8 cellular contexts compared by ENCODE assay signal in genomic region chr11:45665933-45666647, GRCh38. TPM values are rescaled to one million over a fixed set of nuclear protein-coding genes. Genes with fewer than 3 reads are reported as not detected.
DNase-seq lines count a peak whose midpoint lies in the region; ATAC-seq and TF ChIP-seq lines count a peak whose summit lies in the region.

No MANE protein-coding gene starts in this region.

- H3K27ac Mint-ChIP-seq in T-helper 17 cell = no peak overlapping the region

- intact Hi-C loops in left cardiac atrium (cut with DNase I) = loop anchor here in 1 of 2 donors (2.0 kb wide), 1 partner anchor 105 kb away; no protein-coding TSS in a partner anchor

- H2AFZ ChIP-seq in DND-41 (ENCODE audit: low read depth, low read length) = no peak overlapping the region

- peaks cover 2% of the 10 kb centered on the region for H3K36me3 Mint-ChIP-seq in T-helper 17 cell (ENCODE audit: low read depth)

- H3K9me3 ChIP-seq in DND-41 (ENCODE audit: insufficient read depth, low read length, severe bottlenecking) = no peaks in the 10 kb centered on the region
- H3K9me3 ChIP-seq in T-helper 17 cell (ENCODE audit: control insufficient read depth, low read length, poor library complexity, severe bottlenecking) = no peaks in the 10 kb centered on the region

- H3K4me3 ChIP-seq in DND-41 (ENCODE audit: low read depth in 1 of 2, low read length in 2 of 2) = peak overlapping the region in 1 of 2 experiments; percentile 23; a peak in 2 of 4 replicates

- no peak overlapping the region; the same call in 1 of the 2 replicates for H3K9ac ChIP-seq in DND-41 (ENCODE audit: low read depth, low read length)

- peaks cover 3% of the 10 kb centered on the region; the same call in 1 of the 2 replicates for H3K36me3 ChIP-seq in DND-41 (ENCODE audit: insufficient read depth, low read length)

- peaks cover 40% of the 10 kb centered on the region for H3K4me1 ChIP-seq in DND-41 (ENCODE audit: insufficient read depth, low read length)

- H3K4me2 ChIP-seq in DND-41 (ENCODE audit: insufficient read depth, low read length) = peak overlapping the region; percentile 87; the same call in 1 of the 2 replicates

- peaks cover 37% of the 10 kb centered on the region for H4K20me1 ChIP-seq in DND-41 (ENCODE audit: insufficient read depth, low read length)

- H3K27ac ChIP-seq in DND-41 (ENCODE audit: low read length) = no peak overlapping the region

- H3K4me3 Mint-ChIP-seq in T-helper 17 cell = peak overlapping the region; percentile 89

- peaks cover 37% of the 10 kb centered on the region for H3K27me3 ChIP-seq in DND-41 (ENCODE audit: insufficient read depth, low read length, poor library complexity)

- peak; percentile 19 for DNase-seq in DND-41
- DNase-seq in T-helper 17 cell = no peak
- DNase-seq in left cardiac atrium = no peak
- DNase-seq in retina = peak; percentile 70
- DNase-seq in ACHN = no peak
- no peak for DNase-seq in COR-L47 (lab: John Stamatoyannopoulos, UW)

- ATAC-seq in DND-41 (ENCODE audit: insufficient read depth, low read depth) (peak; percentile 18), T-helper 17 cell (no peak), left cardiac atrium (peak; percentile 32 to 51), GM19463 (IDR thresholded peaks at IDR 0.05; ENCODE audit: unreplicated experiment) (no peak), GM21619 (IDR thresholded peaks at IDR 0.05; ENCODE audit: unreplicated experiment) (no peak)

- H3K4me1 Mint-ChIP-seq in T-helper 17 cell = peaks cover 2% of the 10 kb centered on the region

- H3K27me3 Mint-ChIP-seq in T-helper 17 cell = peaks cover 59% of the 10 kb centered on the region

- peaks cover 39% of the 10 kb centered on the region for H3K79me2 ChIP-seq in DND-41 (ENCODE audit: insufficient read depth, low read length)

- in situ Hi-C loops in ACHN (cut with HindIII; ENCODE audit: low pct_ligation_motif_present, low pct_unique_long_range_greater_than_20kb, low sequenced_read_pairs) = no loop called here

- TF ChIP-seq CTCF in DND-41 (IDR thresholded peaks at IDR 0.05; ENCODE audit: borderline replicate concordance, extremely low read depth, low read length, poor library complexity, severe bottlenecking) = no peak

RNA-seq across cellular contexts. Expression of gene CHST1, which starts 0.7 kb away (rescaled TPM):
- total RNA-seq in T-helper 17 cell (not detected), left cardiac atrium (1 to 10 TPM; 3.2 to 3.5 TPM)

Comparison
In these comparisons a context has a peak if more than half of its experiments do, and no peak if none do; other contexts are left out.
1. ATAC-seq: peak in DND-41 (single experiment) and left cardiac atrium (2 of 2); none in T-helper 17 cell (single experiment), GM19463 (single experiment) and GM21619 (single experiment).
2. DNase-seq: peak in DND-41 (single experiment) and retina (single experiment); none in T-helper 17 cell (0 of 3), left cardiac atrium (single experiment), ACHN (single experiment) and COR-L47 (single experiment).
3. RNA of gene CHST1, which starts 0.7 kb away (total RNA-seq): 3.2 to 3.5 TPM in left cardiac atrium; not detected in T-helper 17 cell; every median in the first group is over 4 times any median in the second.